8 cellular contexts compared by ENCODE assay signal in the genomic region with DNA sequence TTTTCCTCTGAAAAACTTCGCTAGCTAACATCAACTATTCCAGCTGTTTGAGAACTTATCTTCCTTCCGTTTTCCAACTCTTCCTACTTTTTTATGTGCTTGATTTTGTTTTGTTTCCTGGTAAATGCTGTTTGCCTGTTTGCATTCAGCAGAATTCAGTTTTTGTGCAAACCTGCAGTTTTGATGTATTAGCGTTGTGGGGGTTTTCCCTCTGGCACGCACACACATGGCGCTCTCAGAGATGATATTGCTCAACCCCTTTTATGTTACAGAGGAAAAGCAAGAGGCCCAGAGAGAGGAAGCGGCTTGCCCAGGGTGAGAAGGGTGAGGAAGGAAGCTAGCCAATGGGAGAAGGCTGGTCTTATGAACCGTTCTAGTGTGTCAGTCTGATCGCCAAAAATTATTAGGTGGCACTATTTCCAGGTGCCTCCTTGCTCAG. TPM values are rescaled to one million over a fixed set of nuclear protein-coding genes. Genes with fewer than 3 reads are reported as not detected.
DNase-seq lines count a peak whose midpoint lies in the region; ATAC-seq and TF ChIP-seq lines count a peak whose summit lies in the region.

No MANE protein-coding gene starts in this region.

- H3K4me3 ChIP-seq in Panc1 (ENCODE audit: low read depth in 2 of 2, low read length in 2 of 2): peak overlapping the region; percentile 86 to 94
- peak overlapping the region; percentile 84 to 91 for H3K4me3 ChIP-seq in vagina

- TF ChIP-seq CTCF in Panc1 (IDR thresholded peaks at IDR 0.05): no peak
- no peak for TF ChIP-seq CTCF in osteocyte (IDR thresholded peaks at IDR 0.05)
- TF ChIP-seq CTCF in vagina (IDR thresholded peaks at IDR 0.05): no peak

- no TSS peak for BruUV-seq in Panc1 (replicated peaks; lab: Mats Ljungman, UMichigan)

- peak; percentile 26 for DNase-seq in NCI-H1092 treated with DMSO at 0.1 percent for 48 hours (lab: John Stamatoyannopoulos, UW)
- no peak for DNase-seq in NCI-H1092 (lab: John Stamatoyannopoulos, UW)
- DNase-seq in Panc1 (ENCODE audit: low read depth, low spot score): peak; percentile 27
- DNase-seq in activated T-helper 1 cell treated with anti-CD3 and anti-CD28 coated beads, Interleukin-2, amount 50 U/mL, for 16 hours (ENCODE audit: low read depth in 1 of 2, low spot score in 1 of 2): peak; percentile 6 to 25
- peak; percentile 46 for DNase-seq in globus pallidus (ENCODE audit: low spot score)
- no peak for DNase-seq in osteocyte (ENCODE audit: extremely low spot score, unreplicated experiment)
- DNase-seq in vagina (ENCODE audit: extremely low spot score in 2 of 2): no peak

- H3K4me3 Mint-ChIP-seq in osteocyte (ENCODE audit: unreplicated experiment): peak overlapping the region; percentile 90

- H3K36me3 ChIP-seq in Panc1 (ENCODE audit: control insufficient read depth, insufficient read depth, low read length) (peaks cover 2% of the 10 kb centered on the region; the same call in 1 of the 2 replicates), vagina (no peaks in the 10 kb centered on the region)

- POLR2A ChIA-PET in Panc1 (lab: Charles Lee): interaction anchor here (0.6 kb wide), 1 partner anchor 22 kb away, joined by 7 read pairs; no protein-coding TSS in a partner anchor

- peaks cover 10% of the 10 kb centered on the region for H3K4me1 ChIP-seq in Panc1 (ENCODE audit: control insufficient read depth, insufficient read depth, low read length)
- H3K4me1 ChIP-seq in vagina: peaks cover 11% of the 10 kb centered on the region

- H3K36me3 Mint-ChIP-seq in osteocyte (ENCODE audit: unreplicated experiment): peaks cover 1% of the 10 kb centered on the region

- H3K9me3 Mint-ChIP-seq in osteocyte (ENCODE audit: unreplicated experiment): no peaks in the 10 kb centered on the region

- ATAC-seq in HG03135 (IDR thresholded peaks at IDR 0.05; ENCODE audit: unreplicated experiment) (peak; percentile 46), Panc1 (peak; percentile 70)

- H3K4me1 Mint-ChIP-seq in osteocyte (ENCODE audit: unreplicated experiment): peaks cover 11% of the 10 kb centered on the region

- no peak overlapping the region for H3K27ac Mint-ChIP-seq in osteocyte (ENCODE audit: unreplicated experiment)

- H3K27me3 Mint-ChIP-seq in osteocyte (ENCODE audit: unreplicated experiment): peaks cover 34% of the 10 kb centered on the region

- CTCF ChIA-PET in Panc1 (lab: Charles Lee): no interaction called here

- H3K27ac ChIP-seq in Panc1 (ENCODE audit: low read length) (peak overlapping the region; percentile 95), vagina (peak overlapping the region; percentile 84)

- in situ Hi-C loops in Panc1 (cut with HindIII; ENCODE audit: low pct_unique_long_range_greater_than_20kb, low sequenced_read_pairs): no loop called here

- TF ChIP-seq POLR2A in vagina (IDR thresholded peaks at IDR 0.05): no peak

- H3K27me3 ChIP-seq in Panc1 (ENCODE audit: control insufficient read depth, insufficient read depth, low read length) (no peaks in the 10 kb centered on the region), vagina (no peaks in the 10 kb centered on the region)

- H3K9me3 ChIP-seq in Panc1 (ENCODE audit: control insufficient read depth, insufficient read depth, low read depth, low read length): no peaks in the 10 kb centered on the region
- no peaks in the 10 kb centered on the region for H3K9me3 ChIP-seq in vagina

- intact Hi-C loops in Panc1 (cut with micrococcal nuclease; ENCODE audit: unreplicated experiment) (loop anchor here (5.0 kb wide), 1 partner anchor 199 kb away; no protein-coding TSS in a partner anchor), vagina (cut with DNase I) (no loop called here)

RNA-seq across cellular contexts. Expression of a gene that starts 0.7 kb away (rescaled TPM):
- total RNA-seq in Panc1 (2021; ENCODE audit: unreplicated experiment) (80.2 TPM), osteocyte (1.3 and 2.1 TPM in 2 replicates), vagina (84.7 TPM)
- polyA plus RNA-seq in Panc1 (2012; ENCODE audit: insufficient read length): 57.2 TPM

Comparison
In these comparisons a context has a peak if more than half of its experiments do, and no peak if none do; other contexts are left out.
1. DNase-seq: peak in NCI-H1092 treated with DMSO at 0.1 percent for 48 hours (single experiment), Panc1 (single experiment), activated T-helper 1 cell treated with anti-CD3 and anti-CD28 coated beads, Interleukin-2, amount 50 U/mL, for 16 hours (2 of 2) and globus pallidus (single experiment); none in NCI-H1092 (single experiment), osteocyte (single experiment) and vagina (0 of 2).
2. RNA of a gene that starts 0.7 kb away (total RNA-seq): 84.7 TPM in vagina (single experiment) and 80.2 TPM in Panc1 (single experiment); 1.3 to 2.1 TPM in osteocyte; every median in the first group is over 10 times any median in the second.